ENCODE assay signal across 9 cellular contexts in the genomic region with DNA sequence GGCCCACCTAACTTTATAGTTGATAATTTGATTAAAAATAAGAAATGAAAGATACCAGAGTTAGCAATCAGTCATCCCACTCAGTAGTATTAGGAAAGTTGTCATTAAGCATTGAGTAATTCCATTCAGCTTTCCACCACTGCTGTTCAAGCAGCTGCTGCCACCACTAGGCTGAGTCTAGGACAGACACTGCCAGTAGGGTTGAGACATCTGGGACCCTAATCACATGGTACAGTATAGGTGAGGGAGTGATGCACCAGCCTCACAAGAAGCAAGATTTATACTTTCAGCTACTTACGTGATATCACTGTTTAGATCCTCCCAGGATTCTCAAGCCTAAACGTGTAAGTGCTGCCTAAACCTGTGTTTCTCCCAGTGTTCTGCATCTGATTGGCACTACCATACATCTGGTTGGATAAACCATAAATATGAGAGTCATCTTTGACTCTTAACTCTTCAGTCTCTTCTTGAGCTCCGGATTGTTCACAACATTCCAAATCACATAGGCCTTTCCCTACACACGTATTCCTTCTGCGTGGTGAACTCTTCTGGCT. TPM values are rescaled to one million over a fixed set of nuclear protein-coding genes. Genes with fewer than 3 reads are reported as not detected.
A peak's percentile ranks its signal among the peaks of the same experiment; 100 is the strongest.
DNase-seq lines count a peak whose midpoint lies in the region; ATAC-seq and TF ChIP-seq lines count a peak whose summit lies in the region.
"Had no signal": no experiment of that assay in that cellular context is flagged by ENCODE, and none has a peak within 500 bp of the region (broad histone marks: within the 10 kb centered on the region; RNA-seq: fewer than 3 reads in every experiment).

No MANE protein-coding gene starts in this region.

- TF ChIP-seq CTCF in AG04450 (IDR thresholded peaks at IDR 0.05; ENCODE audit: low read depth, low read length) (no peak), GM12875 (IDR thresholded peaks at IDR 0.05; ENCODE audit: borderline replicate concordance, insufficient read depth, low read depth, low read length) (peak; percentile 41; the same call in 1 of the 2 replicates), NB4 (IDR thresholded peaks at IDR 0.05; ENCODE audit: low read depth, low read length) (peak; percentile 41), natural killer cell (IDR thresholded peaks at IDR 0.05) (no peak)

- H3K27me3 ChIP-seq in AG04450 (ENCODE audit: control insufficient read depth, insufficient read depth, low read length), result no peaks in the 10 kb centered on the region
- H3K27me3 ChIP-seq: thyroid gland had no signal

- H3K4me3 Mint-ChIP-seq in activated naive CD8-positive, alpha-beta T cell treated with anti-CD3 and anti-CD28 coated beads, Interleukin-2, amount 10 ng/mL, durations not matched to agents 7 days and 5 days, result peak overlapping the region; percentile 63
- H3K4me3 Mint-ChIP-seq in natural killer cell, result peak overlapping the region; percentile 38

- H3K27ac Mint-ChIP-seq in activated naive CD8-positive, alpha-beta T cell treated with anti-CD3 and anti-CD28 coated beads, Interleukin-2, amount 10 ng/mL, durations not matched to agents 7 days and 5 days, result no peak overlapping the region
- H3K27ac Mint-ChIP-seq in natural killer cell, result peak overlapping the region in 1 of 2 donors; percentile 96

- peaks cover 1% of the 10 kb centered on the region for H3K9me3 Mint-ChIP-seq in activated naive CD8-positive, alpha-beta T cell treated with anti-CD3 and anti-CD28 coated beads, Interleukin-2, amount 10 ng/mL, durations not matched to agents 7 days and 5 days
- H3K9me3 Mint-ChIP-seq in natural killer cell, result no peaks in the 10 kb centered on the region

- no peaks in the 10 kb centered on the region for H3K27me3 Mint-ChIP-seq in activated naive CD8-positive, alpha-beta T cell treated with anti-CD3 and anti-CD28 coated beads, Interleukin-2, amount 10 ng/mL, durations not matched to agents 7 days and 5 days
- H3K27me3 Mint-ChIP-seq in natural killer cell (ENCODE audit: low read depth in 2 of 2), result no peaks in the 10 kb centered on the region

- peaks cover 28% of the 10 kb centered on the region for H3K36me3 Mint-ChIP-seq in activated naive CD8-positive, alpha-beta T cell treated with anti-CD3 and anti-CD28 coated beads, Interleukin-2, amount 10 ng/mL, durations not matched to agents 7 days and 5 days
- H3K36me3 Mint-ChIP-seq in natural killer cell, result peaks cover 9% of the 10 kb centered on the region

- H3K27ac ChIP-seq in AG04450 (ENCODE audit: low read depth, low read length), result peak overlapping the region; percentile 12
- H3K27ac ChIP-seq: thyroid gland had no signal

- H3K4me3 ChIP-seq in AG04450 (ENCODE audit: low read depth, low read length) (no peak overlapping the region), GM12875 (ENCODE audit: low read depth, low read length) (no peak overlapping the region), NB4 (ENCODE audit: low read depth, low read length) (no peak overlapping the region)
- H3K4me3 ChIP-seq: thyroid gland had no signal

- CTCF ChIA-PET in AG04450 (lab: Charles Lee), result interaction anchor here (1.0 to 1.2 kb wide), 2 partner anchors 53 to 169 kb away, joined by 3 to 7 read pairs; no protein-coding TSS in a partner anchor

- H3K9me3 ChIP-seq in AG04450 (ENCODE audit: control insufficient read depth, insufficient read depth, low read length), result no peaks in the 10 kb centered on the region; the same call in 1 of the 2 replicates
- H3K9me3 ChIP-seq: thyroid gland had no signal

- peaks cover 31% of the 10 kb centered on the region for H3K4me1 Mint-ChIP-seq in activated naive CD8-positive, alpha-beta T cell treated with anti-CD3 and anti-CD28 coated beads, Interleukin-2, amount 10 ng/mL, durations not matched to agents 7 days and 5 days
- peaks cover 42 to 47% of the 10 kb centered on the region in 2 donors for H3K4me1 Mint-ChIP-seq in natural killer cell

- POLR2A ChIA-PET in AG04450 (lab: Yijun Ruan, JAX), result no interaction called here
- POLR2A ChIA-PET in activated naive CD8-positive, alpha-beta T cell treated with anti-CD3 and anti-CD28 coated beads, Interleukin-2, amount 10 ng/mL, durations not matched to agents 7 days and 5 days (lab: Charles Lee), result interaction anchor here (1.0 to 1.7 kb wide), 2 partner anchors 130 to 132 kb away, joined by 3 to 6 read pairs; a partner anchor contains a TSS

- DNase-seq in AG04450 (ENCODE audit: low read depth, low spot score) (no peak), NB4 (ENCODE audit: low read depth) (peak; percentile 69), natural killer cell (no peak), LoVo (ENCODE audit: low spot score) (no peak), NCI-H748 (lab: John Stamatoyannopoulos, UW; ENCODE audit: unreplicated experiment) (no peak), NCI-H128 (lab: John Stamatoyannopoulos, UW; ENCODE audit: unreplicated experiment) (no peak)
- no peak for DNase-seq in activated naive CD8-positive, alpha-beta T cell treated with anti-CD3 and anti-CD28 coated beads, Interleukin-2, amount 10 ng/mL, durations not matched to agents 7 days and 5 days

- intact Hi-C loops in natural killer cell (cut with micrococcal nuclease), result loop anchor here (5.0 kb wide), 1 partner anchor 372 kb away; a partner anchor contains a TSS

- TF ChIP-seq POLR2A in NB4 (IDR thresholded peaks at IDR 0.05; ENCODE audit: extremely low read depth, insufficient read length), result no peak

- ATAC-seq in activated naive CD8-positive, alpha-beta T cell treated with anti-CD3 and anti-CD28 coated beads, Interleukin-2, amount 10 ng/mL, durations not matched to agents 7 days and 5 days (ENCODE audit: low read depth), result no peak
- ATAC-seq in natural killer cell, result no peak

RNA-seq across cellular contexts. Expression of a gene that starts 3.2 kb away (rescaled TPM):
- polyA plus RNA-seq in AG04450 (2011; rRNA removed), result 92.0 and 141 TPM in 2 replicates
- 45.4 and 76.6 TPM in 2 replicates for polyA minus RNA-seq in AG04450 (2011; rRNA and poly(A)+ RNA removed)
- 100 to 1,000 TPM; 103 to 117 TPM for total RNA-seq in activated naive CD8-positive, alpha-beta T cell treated with anti-CD3 and anti-CD28 coated beads, Interleukin-2, amount 10 ng/mL, durations not matched to agents 7 days and 5 days
- total RNA-seq in natural killer cell, result 100 to 1,000 TPM; 129 to 153 (median 150) TPM

Comparison
In these comparisons a context has a peak if more than half of its experiments do, and no peak if none do; other contexts are left out.
1. CTCF ChIP-seq: peak in GM12875 (single experiment) and NB4 (single experiment); none in AG04450 (single experiment) and natural killer cell (single experiment).